Comparison of ENCODE assay signal across 24 cellular contexts in the genomic region with DNA sequence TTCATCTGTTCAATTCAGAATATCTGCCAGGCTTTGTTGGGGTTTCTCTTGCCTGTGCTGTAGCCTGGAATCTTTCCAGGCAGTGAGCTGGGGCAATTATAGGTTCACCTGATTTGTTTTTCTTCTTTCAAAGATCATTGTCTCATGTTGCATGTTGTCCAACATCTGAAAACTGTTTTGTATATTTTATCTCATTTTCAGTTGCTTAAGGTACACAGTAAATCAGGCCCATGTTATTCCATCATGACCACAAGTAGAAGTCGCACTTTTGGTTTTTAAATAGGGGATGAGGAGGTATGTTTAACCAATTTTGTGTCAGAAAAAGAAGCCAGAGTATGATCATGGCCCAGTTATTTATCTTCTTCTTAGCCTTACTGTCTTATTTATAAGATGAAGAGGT. TPM values are rescaled to one million over a fixed set of nuclear protein-coding genes. Genes with fewer than 3 reads are reported as not detected.
DNase-seq lines count a peak whose midpoint lies in the region; ATAC-seq and TF ChIP-seq lines count a peak whose summit lies in the region.
"Had no signal": no experiment of that assay in that cellular context is flagged by ENCODE, and none has a peak within 500 bp of the region (broad histone marks: within the 10 kb centered on the region; RNA-seq: fewer than 3 reads in every experiment).

No MANE protein-coding gene starts in this region.

- no peak for DNase-seq in activated CD4-positive, alpha-beta T cell treated with anti-CD3 and anti-CD28 coated beads, Interleukin-2, amount 10 ng/mL, durations not matched to agents 24 days and 14 days
- no peak for DNase-seq in activated CD4-positive, alpha-beta T cell treated with anti-CD3 and anti-CD28 coated beads, Interleukin-2, amount 10 ng/mL, durations not matched to agents 7 days and 5 days
- no peak for DNase-seq in GM23338 (ENCODE audit: low spot score)
- DNase-seq in NCI-H526 (lab: John Stamatoyannopoulos, UW): peak; percentile 51 to 66
- no peak for DNase-seq in ACHN
- no peak for DNase-seq in activated CD8-positive, alpha-beta memory T cell treated with anti-CD3 and anti-CD28 coated beads for 24 hours
- DNase-seq: Caco-2; CD4-positive, alpha-beta T cell; DMS53; EL; GF-D8; Karpas-422; NCI-H1417 treated with DMSO at 0.1 percent for 48 hours; NCI-H187; NCI-H2107; NCI-H345; NCI-H524; PC-9; RPMI8226; SHP77 treated with DMSO at 0.1 percent for 48 hours; SW 1271 had no signal

- intact Hi-C loops in activated CD4-positive, alpha-beta T cell treated with anti-CD3 and anti-CD28 coated beads, Interleukin-2, amount 10 ng/mL, durations not matched to agents 24 days and 14 days (cut with micrococcal nuclease): no loop called here

- no peaks in the 10 kb centered on the region for H3K27me3 Mint-ChIP-seq in activated CD4-positive, alpha-beta T cell treated with anti-CD3 and anti-CD28 coated beads, Interleukin-2, amount 10 ng/mL, durations not matched to agents 24 days and 14 days
- no peaks in the 10 kb centered on the region for H3K27me3 Mint-ChIP-seq in activated CD4-positive, alpha-beta T cell treated with anti-CD3 and anti-CD28 coated beads, Interleukin-2, amount 10 ng/mL, durations not matched to agents 7 days and 5 days
- no peaks in the 10 kb centered on the region for H3K27me3 Mint-ChIP-seq in GM23338 (ENCODE audit: insufficient read depth, low read depth, poor library complexity)
- H3K27me3 Mint-ChIP-seq: CD4-positive, alpha-beta T cell had no signal

- H3K4me3 Mint-ChIP-seq in activated CD4-positive, alpha-beta T cell treated with anti-CD3 and anti-CD28 coated beads, Interleukin-2, amount 10 ng/mL, durations not matched to agents 24 days and 14 days: no peak overlapping the region
- no peak overlapping the region for H3K4me3 Mint-ChIP-seq in activated CD4-positive, alpha-beta T cell treated with anti-CD3 and anti-CD28 coated beads, Interleukin-2, amount 10 ng/mL, durations not matched to agents 7 days and 5 days
- H3K4me3 Mint-ChIP-seq in GM23338: no peak overlapping the region
- H3K4me3 Mint-ChIP-seq: CD4-positive, alpha-beta T cell had no signal

- POLR2A ChIA-PET in activated CD4-positive, alpha-beta T cell treated with anti-CD3 and anti-CD28 coated beads, Interleukin-2, amount 10 ng/mL, durations not matched to agents 7 days and 5 days (lab: Charles Lee): no interaction called here

- H3K27ac Mint-ChIP-seq in activated CD4-positive, alpha-beta T cell treated with anti-CD3 and anti-CD28 coated beads, Interleukin-2, amount 10 ng/mL, durations not matched to agents 24 days and 14 days: peak overlapping the region; percentile 8
- H3K27ac Mint-ChIP-seq in activated CD4-positive, alpha-beta T cell treated with anti-CD3 and anti-CD28 coated beads, Interleukin-2, amount 10 ng/mL, durations not matched to agents 7 days and 5 days: no peak overlapping the region
- H3K27ac Mint-ChIP-seq in GM23338: no peak overlapping the region
- H3K27ac Mint-ChIP-seq: CD4-positive, alpha-beta T cell had no signal

- H3K4me3 ChIP-seq in GM23338: no peak overlapping the region
- H3K4me3 ChIP-seq: BLaER1, PC-9, SK-N-MC had no signal

- H3K79me2 ChIP-seq in GM23338 (replicated peaks; ENCODE audit: insufficient read depth): no peaks in the 10 kb centered on the region

- no peak overlapping the region for H3K4me2 ChIP-seq in GM23338
- H3K4me2 ChIP-seq: BLaER1, PC-9 had no signal

- H3K27ac ChIP-seq in GM23338 (ENCODE audit: low read depth): no peak overlapping the region
- H3K27ac ChIP-seq: BLaER1, PC-9, SK-N-MC had no signal

- H3K27me3 ChIP-seq in GM23338 (ENCODE audit: insufficient read depth): no peaks in the 10 kb centered on the region
- H3K27me3 ChIP-seq: BLaER1 had no signal

- no peaks in the 10 kb centered on the region for H3K36me3 ChIP-seq in GM23338 (ENCODE audit: insufficient read depth)
- H3K36me3 ChIP-seq: BLaER1 had no signal

- CTCF ChIA-PET in activated CD4-positive, alpha-beta T cell treated with anti-CD3 and anti-CD28 coated beads, Interleukin-2, amount 10 ng/mL, durations not matched to agents 7 days and 5 days (lab: Charles Lee): interaction anchor here (1.2 kb wide), 1 partner anchor 10 kb away, joined by 3 read pairs; no protein-coding TSS in a partner anchor

- H2AFZ ChIP-seq in GM23338: peak overlapping the region; percentile 83; the same call in 1 of the 2 replicates
- H2AFZ ChIP-seq: PC-9 had no signal

- in situ Hi-C loops in ACHN (cut with HindIII; ENCODE audit: low pct_ligation_motif_present, low pct_unique_long_range_greater_than_20kb, low sequenced_read_pairs): no loop called here

- H4K20me1 ChIP-seq in GM23338 (replicated peaks; ENCODE audit: insufficient read depth): no peaks in the 10 kb centered on the region
- H4K20me1 ChIP-seq: BLaER1 had no signal

- H3K4me1 Mint-ChIP-seq in activated CD4-positive, alpha-beta T cell treated with anti-CD3 and anti-CD28 coated beads, Interleukin-2, amount 10 ng/mL, durations not matched to agents 24 days and 14 days: peaks cover 10% of the 10 kb centered on the region
- peaks cover 5% of the 10 kb centered on the region for H3K4me1 Mint-ChIP-seq in activated CD4-positive, alpha-beta T cell treated with anti-CD3 and anti-CD28 coated beads, Interleukin-2, amount 10 ng/mL, durations not matched to agents 7 days and 5 days
- no peaks in the 10 kb centered on the region for H3K4me1 Mint-ChIP-seq in GM23338

- TF ChIP-seq CTCF in GM23338 (conservative IDR thresholded peaks at IDR 0.05; ENCODE audit: low read depth in 2 of 2): no peak

- H3F3A ChIP-seq in GM23338 (replicated peaks; ENCODE audit: low read depth): no peaks in the 10 kb centered on the region

- H3K9me2 ChIP-seq in GM23338 (ENCODE audit: insufficient read depth): no peaks in the 10 kb centered on the region

- ATAC-seq in GM23338 (no peak), GM18867 (IDR thresholded peaks at IDR 0.05; ENCODE audit: unreplicated experiment) (no peak)

- H3K4me1 ChIP-seq in GM23338 (ENCODE audit: insufficient read depth): no peaks in the 10 kb centered on the region
- H3K4me1 ChIP-seq: BLaER1, Caco-2 had no signal

- no peaks in the 10 kb centered on the region for H3K9me3 Mint-ChIP-seq in activated CD4-positive, alpha-beta T cell treated with anti-CD3 and anti-CD28 coated beads, Interleukin-2, amount 10 ng/mL, durations not matched to agents 24 days and 14 days
- peaks cover 10% of the 10 kb centered on the region for H3K9me3 Mint-ChIP-seq in activated CD4-positive, alpha-beta T cell treated with anti-CD3 and anti-CD28 coated beads, Interleukin-2, amount 10 ng/mL, durations not matched to agents 7 days and 5 days
- no peaks in the 10 kb centered on the region for H3K9me3 Mint-ChIP-seq in GM23338
- H3K9me3 Mint-ChIP-seq: CD4-positive, alpha-beta T cell had no signal

- H3K36me3 Mint-ChIP-seq in activated CD4-positive, alpha-beta T cell treated with anti-CD3 and anti-CD28 coated beads, Interleukin-2, amount 10 ng/mL, durations not matched to agents 24 days and 14 days (ENCODE audit: low read depth): peaks cover 40% of the 10 kb centered on the region
- peaks cover 26% of the 10 kb centered on the region for H3K36me3 Mint-ChIP-seq in activated CD4-positive, alpha-beta T cell treated with anti-CD3 and anti-CD28 coated beads, Interleukin-2, amount 10 ng/mL, durations not matched to agents 7 days and 5 days (ENCODE audit: low read depth)
- H3K36me3 Mint-ChIP-seq in GM23338 (ENCODE audit: low read depth): no peaks in the 10 kb centered on the region

RNA-seq across cellular contexts. Expression of gene FUT8, which starts 24.9 kb away (rescaled TPM):
- total RNA-seq in activated CD4-positive, alpha-beta T cell treated with anti-CD3 and anti-CD28 coated beads, Interleukin-2, amount 10 ng/mL, durations not matched to agents 24 days and 14 days: 125 and 137 TPM in 2 replicates
- total RNA-seq in activated CD4-positive, alpha-beta T cell treated with anti-CD3 and anti-CD28 coated beads, Interleukin-2, amount 10 ng/mL, durations not matched to agents 7 days and 5 days: 10 to 100 TPM; 70.9 to 79.2 TPM
- total RNA-seq in GM23338 (2014; rRNA removed; shearing (Covaris generic)): 22.2 and 23.2 TPM in 2 replicates
- polyA plus RNA-seq in GM23338 (2016; fragmentation: Nextera tagmentation; extraction: Ambion mirVana): 8.2 and 8.6 TPM in 2 replicates

Comparison
In these comparisons a context has a peak if more than half of its experiments do, and no peak if none do; other contexts are left out.
1. DNase-seq: peak in NCI-H526 (2 of 2); none in activated CD4-positive, alpha-beta T cell treated with anti-CD3 and anti-CD28 coated beads, Interleukin-2, amount 10 ng/mL, durations not matched to agents 24 days and 14 days (single experiment), activated CD4-positive, alpha-beta T cell treated with anti-CD3 and anti-CD28 coated beads, Interleukin-2, amount 10 ng/mL, durations not matched to agents 7 days and 5 days (single experiment), GM23338 (single experiment), ACHN (single experiment) and activated CD8-positive, alpha-beta memory T cell treated with anti-CD3 and anti-CD28 coated beads for 24 hours (single experiment).